14 cellular contexts compared by ENCODE assay signal in genomic region chr2:221999702-222000101, GRCh38.
A peak's percentile ranks its signal among the peaks of the same experiment; 100 is the strongest.
DNase-seq lines count a peak whose midpoint lies in the region; ATAC-seq and TF ChIP-seq lines count a peak whose summit lies in the region.
"Had no signal": no experiment of that assay in that cellular context is flagged by ENCODE, and none has a peak within 500 bp of the region (broad histone marks: within the 10 kb centered on the region; RNA-seq: fewer than 3 reads in every experiment).

No MANE protein-coding gene starts in this region.

- no peak overlapping the region for H3K27ac Mint-ChIP-seq in effector memory CD8-positive, alpha-beta T cell
- no peak overlapping the region for H3K27ac Mint-ChIP-seq in activated naive CD8-positive, alpha-beta T cell treated with anti-CD3 and anti-CD28 coated beads, Interleukin-2, amount 50 U/mL, for 24 hours
- H3K27ac Mint-ChIP-seq: activated naive CD8-positive, alpha-beta T cell treated with anti-CD3 and anti-CD28 coated beads, Interleukin-2, amount 10 ng/mL, durations not matched to agents 7 days and 5 days; memory B cell had no signal

- no peaks in the 10 kb centered on the region for H3K4me1 Mint-ChIP-seq in effector memory CD8-positive, alpha-beta T cell (ENCODE audit: low read depth in 2 of 2)
- H3K4me1 Mint-ChIP-seq in activated naive CD8-positive, alpha-beta T cell treated with anti-CD3 and anti-CD28 coated beads, Interleukin-2, amount 50 U/mL, for 24 hours: no peaks in the 10 kb centered on the region
- H3K4me1 Mint-ChIP-seq: activated naive CD8-positive, alpha-beta T cell treated with anti-CD3 and anti-CD28 coated beads, Interleukin-2, amount 10 ng/mL, durations not matched to agents 7 days and 5 days; memory B cell had no signal

- DNase-seq in A172 (ENCODE audit: low spot score) (peak; percentile 97), HCEC 1CT (peak; percentile 97), fibroblast of the conjunctiva (ENCODE audit: low read depth) (peak; percentile 0)
- DNase-seq in activated CD4-positive, alpha-beta T cell treated with anti-CD3 and anti-CD28 coated beads, Interleukin-2, amount 50 U/mL, for 48 hours: no peak
- no peak for DNase-seq in effector memory CD8-positive, alpha-beta T cell
- DNase-seq in activated naive CD8-positive, alpha-beta T cell treated with anti-CD3 and anti-CD28 coated beads, Interleukin-2, amount 50 U/mL, for 24 hours: no peak
- DNase-seq: activated naive CD8-positive, alpha-beta T cell treated with anti-CD3 and anti-CD28 coated beads, Interleukin-2, amount 10 ng/mL, durations not matched to agents 7 days and 5 days; colonic mucosa; NCI-H1092 treated with DMSO at 0.1 percent for 48 hours; ovary had no signal

- peak; percentile 20; the same call in 1 of the 3 replicates for ATAC-seq in SK-N-SH treated with all-trans-retinoic acid at 6 μM for 48 hours
- ATAC-seq in HG03342 (IDR thresholded peaks at IDR 0.05; ENCODE audit: unreplicated experiment): no peak
- no peak for ATAC-seq in effector memory CD8-positive, alpha-beta T cell (replicated peaks)
- ATAC-seq in activated naive CD8-positive, alpha-beta T cell treated with anti-CD3 and anti-CD28 coated beads, Interleukin-2, amount 50 U/mL, for 24 hours: no peak
- ATAC-seq: esophagus mucosa had no signal

- H3K9me3 Mint-ChIP-seq in effector memory CD8-positive, alpha-beta T cell: peaks cover 0 to 2% of the 10 kb centered on the region in 2 donors
- peaks cover 13% of the 10 kb centered on the region for H3K9me3 Mint-ChIP-seq in activated naive CD8-positive, alpha-beta T cell treated with anti-CD3 and anti-CD28 coated beads, Interleukin-2, amount 50 U/mL, for 24 hours
- H3K9me3 Mint-ChIP-seq: activated naive CD8-positive, alpha-beta T cell treated with anti-CD3 and anti-CD28 coated beads, Interleukin-2, amount 10 ng/mL, durations not matched to agents 7 days and 5 days had no signal

- H3K4me3 Mint-ChIP-seq in effector memory CD8-positive, alpha-beta T cell: no peak overlapping the region
- no peak overlapping the region for H3K4me3 Mint-ChIP-seq in activated naive CD8-positive, alpha-beta T cell treated with anti-CD3 and anti-CD28 coated beads, Interleukin-2, amount 50 U/mL, for 24 hours
- H3K4me3 Mint-ChIP-seq: activated naive CD8-positive, alpha-beta T cell treated with anti-CD3 and anti-CD28 coated beads, Interleukin-2, amount 10 ng/mL, durations not matched to agents 7 days and 5 days; memory B cell had no signal

- peaks cover 0 to 5% of the 10 kb centered on the region in 2 donors for H3K27me3 Mint-ChIP-seq in effector memory CD8-positive, alpha-beta T cell
- peaks cover 2% of the 10 kb centered on the region for H3K27me3 Mint-ChIP-seq in activated naive CD8-positive, alpha-beta T cell treated with anti-CD3 and anti-CD28 coated beads, Interleukin-2, amount 50 U/mL, for 24 hours
- H3K27me3 Mint-ChIP-seq: activated naive CD8-positive, alpha-beta T cell treated with anti-CD3 and anti-CD28 coated beads, Interleukin-2, amount 10 ng/mL, durations not matched to agents 7 days and 5 days had no signal

- no peaks in the 10 kb centered on the region for H3K36me3 Mint-ChIP-seq in effector memory CD8-positive, alpha-beta T cell (ENCODE audit: insufficient read depth)
- H3K36me3 Mint-ChIP-seq in activated naive CD8-positive, alpha-beta T cell treated with anti-CD3 and anti-CD28 coated beads, Interleukin-2, amount 50 U/mL, for 24 hours (ENCODE audit: low read depth): no peaks in the 10 kb centered on the region
- H3K36me3 Mint-ChIP-seq: activated naive CD8-positive, alpha-beta T cell treated with anti-CD3 and anti-CD28 coated beads, Interleukin-2, amount 10 ng/mL, durations not matched to agents 7 days and 5 days; memory B cell had no signal

TF ChIP-seq in SK-N-SH treated with all-trans-retinoic acid at 6 μM for 48 hours, 23 proteins besides CTCF, POLR2A, EP300 and RAD21:
- TF ChIP-seq, protein P1, sequence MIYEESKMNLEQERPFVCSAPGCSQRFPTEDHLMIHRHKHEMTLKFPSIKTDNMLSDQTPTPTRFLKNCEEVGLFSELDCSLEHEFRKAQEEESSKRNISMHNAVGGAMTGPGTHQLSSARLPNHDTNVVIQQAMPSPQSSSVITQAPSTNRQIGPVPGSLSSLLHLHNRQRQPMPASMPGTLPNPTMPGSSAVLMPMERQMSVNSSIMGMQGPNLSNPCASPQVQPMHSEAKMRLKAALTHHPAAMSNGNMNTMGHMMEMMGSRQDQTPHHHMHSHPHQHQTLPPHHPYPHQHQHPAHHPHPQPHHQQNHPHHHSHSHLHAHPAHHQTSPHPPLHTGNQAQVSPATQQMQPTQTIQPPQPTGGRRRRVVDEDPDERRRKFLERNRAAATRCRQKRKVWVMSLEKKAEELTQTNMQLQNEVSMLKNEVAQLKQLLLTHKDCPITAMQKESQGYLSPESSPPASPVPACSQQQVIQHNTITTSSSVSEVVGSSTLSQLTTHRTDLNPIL (CRISPR knock-in tag; IDR thresholded peaks at IDR 0.05; ENCODE audit: low read depth): no peak
- TF ChIP-seq ISL1 (CRISPR knock-in tag; IDR thresholded peaks at IDR 0.05) (no peak), BACH2 (CRISPR knock-in tag; IDR thresholded peaks at IDR 0.05; ENCODE audit: borderline replicate concordance) (no peak), ZNF565 (CRISPR knock-in tag; conservative IDR thresholded peaks at IDR 0.05; ENCODE audit: low read depth) (no peak), POU6F1 (CRISPR knock-in tag; IDR thresholded peaks at IDR 0.05; ENCODE audit: borderline replicate concordance, low read depth) (no peak), ESRRG (CRISPR knock-in tag; IDR thresholded peaks at IDR 0.05) (no peak)

Comparison
In these comparisons a context has a peak if more than half of its experiments do, and no peak if none do; other contexts are left out.
1. DNase-seq: peak in A172 (single experiment), HCEC 1CT (single experiment) and fibroblast of the conjunctiva (single experiment); none in activated CD4-positive, alpha-beta T cell treated with anti-CD3 and anti-CD28 coated beads, Interleukin-2, amount 50 U/mL, for 48 hours (0 of 2), effector memory CD8-positive, alpha-beta T cell (0 of 3) and activated naive CD8-positive, alpha-beta T cell treated with anti-CD3 and anti-CD28 coated beads, Interleukin-2, amount 50 U/mL, for 24 hours (single experiment).